Comparison of ENCODE assay signal across 1 cellular context in the genomic region with DNA sequence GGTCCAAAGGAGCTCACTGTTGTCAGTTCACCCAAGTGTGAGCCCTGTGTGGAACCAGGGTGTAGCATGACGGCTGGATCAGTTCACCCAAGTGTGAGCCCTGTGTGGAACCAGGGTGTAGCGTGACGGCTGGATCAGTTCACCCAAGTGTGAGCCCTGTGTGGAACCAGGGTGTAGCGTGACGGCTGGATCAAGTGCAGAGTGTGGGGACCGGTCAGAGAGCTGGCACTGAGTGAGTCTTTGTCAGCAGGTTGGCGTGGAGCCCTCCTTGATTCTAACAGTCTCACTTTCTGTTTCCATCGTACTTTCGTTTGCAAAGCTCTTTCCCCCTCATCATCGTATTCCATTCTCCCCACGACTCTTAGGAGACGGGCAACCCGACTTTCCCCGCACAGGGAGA.
TF ChIP-seq lines count a peak whose summit lies in the region.

No MANE protein-coding gene starts in this region.

TF ChIP-seq in HepG2, 621 proteins besides CTCF, POLR2A, EP300 and RAD21 (continued from another document):
- TF ChIP-seq, protein P1, sequence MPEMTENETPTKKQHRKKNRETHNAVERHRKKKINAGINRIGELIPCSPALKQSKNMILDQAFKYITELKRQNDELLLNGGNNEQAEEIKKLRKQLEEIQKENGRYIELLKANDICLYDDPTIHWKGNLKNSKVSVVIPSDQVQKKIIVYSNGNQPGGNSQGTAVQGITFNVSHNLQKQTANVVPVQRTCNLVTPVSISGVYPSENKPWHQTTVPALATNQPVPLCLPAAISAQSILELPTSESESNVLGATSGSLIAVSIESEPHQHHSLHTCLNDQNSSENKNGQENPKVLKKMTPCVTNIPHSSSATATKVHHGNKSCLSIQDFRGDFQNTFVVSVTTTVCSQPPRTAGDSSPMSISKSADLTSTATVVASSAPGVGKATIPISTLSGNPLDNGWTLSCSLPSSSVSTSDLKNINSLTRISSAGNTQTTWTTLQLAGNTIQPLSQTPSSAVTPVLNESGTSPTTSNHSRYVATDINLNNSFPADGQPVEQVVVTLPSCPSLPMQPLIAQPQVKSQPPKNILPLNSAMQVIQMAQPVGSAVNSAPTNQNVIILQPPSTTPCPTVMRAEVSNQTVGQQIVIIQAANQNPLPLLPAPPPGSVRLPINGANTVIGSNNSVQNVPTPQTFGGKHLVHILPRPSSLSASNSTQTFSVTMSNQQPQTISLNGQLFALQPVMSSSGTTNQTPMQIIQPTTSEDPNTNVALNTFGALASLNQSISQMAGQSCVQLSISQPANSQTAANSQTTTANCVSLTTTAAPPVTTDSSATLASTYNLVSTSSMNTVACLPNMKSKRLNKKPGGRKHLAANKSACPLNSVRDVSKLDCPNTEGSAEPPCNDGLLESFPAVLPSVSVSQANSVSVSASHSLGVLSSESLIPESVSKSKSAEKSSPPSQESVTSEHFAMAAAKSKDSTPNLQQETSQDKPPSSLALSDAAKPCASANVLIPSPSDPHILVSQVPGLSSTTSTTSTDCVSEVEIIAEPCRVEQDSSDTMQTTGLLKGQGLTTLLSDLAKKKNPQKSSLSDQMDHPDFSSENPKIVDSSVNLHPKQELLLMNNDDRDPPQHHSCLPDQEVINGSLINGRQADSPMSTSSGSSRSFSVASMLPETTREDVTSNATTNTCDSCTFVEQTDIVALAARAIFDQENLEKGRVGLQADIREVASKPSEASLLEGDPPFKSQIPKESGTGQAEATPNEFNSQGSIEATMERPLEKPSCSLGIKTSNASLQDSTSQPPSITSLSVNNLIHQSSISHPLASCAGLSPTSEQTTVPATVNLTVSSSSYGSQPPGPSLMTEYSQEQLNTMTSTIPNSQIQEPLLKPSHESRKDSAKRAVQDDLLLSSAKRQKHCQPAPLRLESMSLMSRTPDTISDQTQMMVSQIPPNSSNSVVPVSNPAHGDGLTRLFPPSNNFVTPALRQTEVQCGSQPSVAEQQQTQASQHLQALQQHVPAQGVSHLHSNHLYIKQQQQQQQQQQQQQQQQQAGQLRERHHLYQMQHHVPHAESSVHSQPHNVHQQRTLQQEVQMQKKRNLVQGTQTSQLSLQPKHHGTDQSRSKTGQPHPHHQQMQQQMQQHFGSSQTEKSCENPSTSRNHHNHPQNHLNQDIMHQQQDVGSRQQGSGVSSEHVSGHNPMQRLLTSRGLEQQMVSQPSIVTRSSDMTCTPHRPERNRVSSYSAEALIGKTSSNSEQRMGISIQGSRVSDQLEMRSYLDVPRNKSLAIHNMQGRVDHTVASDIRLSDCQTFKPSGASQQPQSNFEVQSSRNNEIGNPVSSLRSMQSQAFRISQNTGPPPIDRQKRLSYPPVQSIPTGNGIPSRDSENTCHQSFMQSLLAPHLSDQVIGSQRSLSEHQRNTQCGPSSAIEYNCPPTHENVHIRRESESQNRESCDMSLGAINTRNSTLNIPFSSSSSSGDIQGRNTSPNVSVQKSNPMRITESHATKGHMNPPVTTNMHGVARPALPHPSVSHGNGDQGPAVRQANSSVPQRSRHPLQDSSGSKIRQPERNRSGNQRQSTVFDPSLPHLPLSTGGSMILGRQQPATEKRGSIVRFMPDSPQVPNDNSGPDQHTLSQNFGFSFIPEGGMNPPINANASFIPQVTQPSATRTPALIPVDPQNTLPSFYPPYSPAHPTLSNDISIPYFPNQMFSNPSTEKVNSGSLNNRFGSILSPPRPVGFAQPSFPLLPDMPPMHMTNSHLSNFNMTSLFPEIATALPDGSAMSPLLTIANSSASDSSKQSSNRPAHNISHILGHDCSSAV (CRISPR knock-in tag; IDR thresholded peaks at IDR 0.05; ENCODE audit: borderline replicate concordance): no peak
- TF ChIP-seq, protein P2, sequence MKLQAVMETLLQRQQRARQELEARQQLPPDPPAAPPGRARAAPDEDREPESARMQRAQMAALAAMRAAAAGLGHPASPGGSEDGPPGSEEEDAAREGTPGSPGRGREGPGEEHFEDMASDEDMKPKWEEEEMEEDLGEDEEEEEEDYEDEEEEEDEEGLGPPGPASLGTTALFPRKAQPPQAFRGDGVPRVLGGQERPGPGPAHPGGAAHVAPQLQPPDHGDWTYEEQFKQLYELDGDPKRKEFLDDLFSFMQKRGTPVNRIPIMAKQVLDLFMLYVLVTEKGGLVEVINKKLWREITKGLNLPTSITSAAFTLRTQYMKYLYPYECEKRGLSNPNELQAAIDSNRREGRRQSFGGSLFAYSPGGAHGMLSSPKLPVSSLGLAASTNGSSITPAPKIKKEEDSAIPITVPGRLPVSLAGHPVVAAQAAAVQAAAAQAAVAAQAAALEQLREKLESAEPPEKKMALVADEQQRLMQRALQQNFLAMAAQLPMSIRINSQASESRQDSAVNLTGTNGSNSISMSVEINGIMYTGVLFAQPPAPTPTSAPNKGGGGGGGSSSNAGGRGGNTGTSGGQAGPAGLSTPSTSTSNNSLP (IDR thresholded peaks at IDR 0.05; ENCODE audit: low read depth, low read length): no peak
- TF ChIP-seq, protein P3, sequence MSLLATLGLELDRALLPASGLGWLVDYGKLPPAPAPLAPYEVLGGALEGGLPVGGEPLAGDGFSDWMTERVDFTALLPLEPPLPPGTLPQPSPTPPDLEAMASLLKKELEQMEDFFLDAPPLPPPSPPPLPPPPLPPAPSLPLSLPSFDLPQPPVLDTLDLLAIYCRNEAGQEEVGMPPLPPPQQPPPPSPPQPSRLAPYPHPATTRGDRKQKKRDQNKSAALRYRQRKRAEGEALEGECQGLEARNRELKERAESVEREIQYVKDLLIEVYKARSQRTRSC (CRISPR knock-in tag; IDR thresholded peaks at IDR 0.05; ENCODE audit: low read depth): no peak
